Comparison of ENCODE assay signal across 17 cellular contexts in the genomic region with DNA sequence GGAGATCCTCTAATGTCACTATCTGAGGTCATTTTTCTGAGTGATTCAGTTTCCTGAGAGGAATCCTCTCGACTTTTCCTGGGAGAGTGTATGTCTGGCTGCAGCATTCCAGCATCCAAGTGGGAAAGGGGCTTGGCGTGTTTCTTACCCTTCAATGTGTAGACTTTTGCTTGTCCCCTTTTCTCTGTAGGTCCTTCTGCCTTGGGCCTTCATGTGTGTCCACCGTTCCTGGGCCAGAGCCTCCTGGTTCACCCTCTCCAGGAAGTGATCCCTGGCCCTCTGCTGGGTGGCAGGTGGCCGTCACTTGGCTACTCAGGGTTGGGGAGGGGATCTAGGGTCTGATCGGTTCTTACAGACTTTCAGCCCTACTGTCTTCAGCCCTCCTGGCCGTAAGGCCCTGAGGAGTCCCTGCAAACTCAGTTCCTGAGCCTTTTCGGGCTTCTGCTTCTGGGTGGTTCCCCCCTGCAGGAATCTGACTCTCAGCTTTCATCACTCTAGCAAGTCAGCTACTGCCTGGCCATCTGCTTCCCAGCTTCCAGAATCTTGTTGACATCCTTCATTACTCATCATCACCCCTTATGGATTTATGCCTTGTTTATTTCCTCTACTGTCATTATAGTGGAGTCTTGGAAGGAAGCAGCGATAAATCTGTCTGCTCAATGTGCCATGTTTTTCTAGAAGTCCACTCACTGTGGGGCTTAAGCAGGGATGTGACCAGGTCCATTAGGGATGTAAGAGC. TPM values are rescaled to one million over a fixed set of nuclear protein-coding genes. Genes with fewer than 3 reads are reported as not detected.
DNase-seq lines count a peak whose midpoint lies in the region; ATAC-seq and TF ChIP-seq lines count a peak whose summit lies in the region.
"Had no signal": no experiment of that assay in that cellular context is flagged by ENCODE, and none has a peak within 500 bp of the region (broad histone marks: within the 10 kb centered on the region; RNA-seq: fewer than 3 reads in every experiment).

No MANE protein-coding gene starts in this region.

- TF ChIP-seq CTCF in foreskin fibroblast (IDR thresholded peaks at IDR 0.05; ENCODE audit: low read depth, low read length): no peak

- no peak for ATAC-seq in GM19035 (IDR thresholded peaks at IDR 0.05; ENCODE audit: unreplicated experiment)
- ATAC-seq in HG03460 (IDR thresholded peaks at IDR 0.05; ENCODE audit: unreplicated experiment): no peak
- no peak for ATAC-seq in HG02642 (IDR thresholded peaks at IDR 0.05; ENCODE audit: poor library complexity, unreplicated experiment)
- ATAC-seq: T-helper 17 cell had no signal

- peak; percentile 17 for DNase-seq in activated effector memory CD4-positive, alpha-beta T cell treated with anti-CD3 and anti-CD28 coated beads, Interleukin-2, amount 50 U/mL, for 16 hours
- no peak for DNase-seq in activated effector memory CD4-positive, alpha-beta T cell treated with Interleukin-2 at 50 U/mL for 16 hours
- DNase-seq in RPMI7951 (ENCODE audit: low read depth) (peak; percentile 34), foreskin fibroblast (peak; percentile 48 to 49), ureter (ENCODE audit: low spot score) (peak; percentile 4)
- DNase-seq: amniotic stem cell, cortex of kidney, erythroblast, GDM1, NCI-H1930, NCI-H526 treated with DMSO at 0.1 percent for 48 hours, ovary, RPMI8226, T-helper 17 cell had no signal

- H3K4me3 ChIP-seq in foreskin fibroblast (ENCODE audit: low read depth in 1 of 2, low read length in 2 of 2): no peak overlapping the region
- H3K4me3 ChIP-seq: ovary had no signal

RNA-seq across cellular contexts. Expression of a gene that starts 36.5 kb away (rescaled TPM):
- total RNA-seq in RPMI7951 (2014; rRNA removed; shearing (Covaris generic)): 0.10 and 0.24 TPM in 2 replicates
- 4.3 TPM for total RNA-seq in ureter

RNA-seq across cellular contexts. Expression of a gene that starts 50.2 kb away (rescaled TPM):
- under 0.01 TPM in 1 of 2 replicates, not detected in the other for total RNA-seq in RPMI7951 (2014; rRNA removed; shearing (Covaris generic))
- 2.6 TPM for total RNA-seq in ureter

RNA-seq across cellular contexts. Expression of a gene that starts 50.2 kb away (rescaled TPM):
- total RNA-seq in RPMI7951 (2014; rRNA removed; shearing (Covaris generic)): 27.2 and 34.4 TPM in 2 replicates
- 21.2 TPM for total RNA-seq in ureter
